ENCODE assay signal across 3 cellular contexts in the genomic region with DNA sequence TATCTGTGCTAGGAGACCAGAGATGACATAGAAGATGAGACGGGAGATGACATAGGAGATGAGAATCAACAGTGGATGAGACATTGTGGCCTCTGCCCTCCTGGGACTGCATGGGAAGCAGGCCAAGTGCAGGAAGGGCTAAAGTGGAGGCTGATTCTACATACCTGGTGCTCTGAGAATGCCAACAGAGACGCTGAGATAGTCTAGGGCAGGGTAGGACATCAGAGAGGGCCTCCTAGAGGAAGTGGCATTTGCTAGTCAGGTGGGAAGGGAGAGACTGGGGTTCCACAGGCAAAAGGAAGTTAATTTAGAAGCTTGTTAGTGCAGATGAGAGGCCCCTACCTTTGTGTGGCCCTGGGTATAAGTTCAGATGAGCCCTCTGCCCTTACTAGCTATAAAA.
"Had no signal": no experiment of that assay in that cellular context is flagged by ENCODE, and none has a peak within 500 bp of the region (broad histone marks: within the 10 kb centered on the region; RNA-seq: fewer than 3 reads in every experiment).

No MANE protein-coding gene starts in this region.

- ATAC-seq: GM12878 had no signal

- H3K4me3 ChIP-seq: GM12878 had no signal

- DNase-seq: GDM1, GF-D8 had no signal
